ENCODE assay signal across 16 cellular contexts in genomic region chr2:201167546-201167945, GRCh38. TPM values are rescaled to one million over a fixed set of nuclear protein-coding genes. Genes with fewer than 3 reads are reported as not detected.
DNase-seq lines count a peak whose midpoint lies in the region; ATAC-seq and TF ChIP-seq lines count a peak whose summit lies in the region.
"Had no signal": no experiment of that assay in that cellular context is flagged by ENCODE, and none has a peak within 500 bp of the region (broad histone marks: within the 10 kb centered on the region; RNA-seq: fewer than 3 reads in every experiment).

No MANE protein-coding gene starts in this region.

- CTCF ChIA-PET in Calu3 (lab: Charles Lee) = interaction anchor here (0.6 kb wide), 1 partner anchor 15 kb away, joined by 3 read pairs; the partner anchor contains the start of gene CASP10

- in situ Hi-C loops in KBM-7 (cut with MboI; ENCODE audit: low pct_unique_long_range_greater_than_20kb, low sequenced_read_pairs) = loop anchor here (25.0 kb wide), 1 partner anchor 455 kb away; no protein-coding TSS in a partner anchor

- BruUV-seq in Calu3 (replicated peaks; lab: Mats Ljungman, UMichigan) = no TSS peak

- H3K27ac Mint-ChIP-seq in Calu3 (ENCODE audit: unreplicated experiment) (peak overlapping the region; percentile 66), IgD-negative memory B cell (peak overlapping the region; percentile 41 to 76 (median 48))
- H3K27ac Mint-ChIP-seq: GM23338 had no signal

- intact Hi-C loops in Calu3 (cut with micrococcal nuclease; ENCODE audit: unreplicated experiment) (no loop called here), left ventricle myocardium superior (cut with micrococcal nuclease) (loop anchor here (10.0 kb wide), 1 partner anchor 53 kb away; the partner anchor contains the start of gene CFLAR)

- no peak overlapping the region for H3K4me3 Mint-ChIP-seq in Calu3 (ENCODE audit: low read depth, unreplicated experiment)
- H3K4me3 Mint-ChIP-seq in IgD-negative memory B cell = peak overlapping the region in 1 of 4 donors; percentile 45
- H3K4me3 Mint-ChIP-seq: CD4-positive, alpha-beta memory T cell; GM23338 had no signal

- H3K27ac ChIP-seq in neutrophil = peak overlapping the region; percentile 58

- no peaks in the 10 kb centered on the region for H3K9me3 ChIP-seq in neutrophil

- H3K4me1 Mint-ChIP-seq in Calu3 (ENCODE audit: low read depth, unreplicated experiment) = peaks cover 5% of the 10 kb centered on the region
- peaks cover 24 to 42% (median 27%) of the 10 kb centered on the region in 3 donors for H3K4me1 Mint-ChIP-seq in IgD-negative memory B cell
- H3K4me1 Mint-ChIP-seq: GM23338 had no signal

- H3K36me3 Mint-ChIP-seq in Calu3 (ENCODE audit: insufficient read depth, unreplicated experiment) (peaks cover 81% of the 10 kb centered on the region), IgD-negative memory B cell (peaks cover 11% of the 10 kb centered on the region)

- DNase-seq in Calu3 (no peak), left ventricle myocardium superior (no peak), KBM-7 (no peak), superior temporal gyrus (ENCODE audit: extremely low spot score) (no peak)
- DNase-seq: CD4-positive, alpha-beta memory T cell; DMS79 treated with DMSO at 0.1 percent for 48 hours; NCI-H1417 treated with DMSO at 0.1 percent for 48 hours; NCI-H1930; NCI-H526 treated with DMSO at 0.1 percent for 48 hours; SHP77 treated with DMSO at 0.1 percent for 48 hours had no signal

- H3K27me3 Mint-ChIP-seq in Calu3 (ENCODE audit: unreplicated experiment) (no peaks in the 10 kb centered on the region), IgD-negative memory B cell (no peaks in the 10 kb centered on the region)
- H3K27me3 Mint-ChIP-seq: CD4-positive, alpha-beta memory T cell had no signal

- no peaks in the 10 kb centered on the region for H3K4me1 ChIP-seq in neutrophil (ENCODE audit: control insufficient read depth in 1 of 2, insufficient read depth in 1 of 2, low read depth in 1 of 2, low read length in 1 of 2)

- peaks cover 63% of the 10 kb centered on the region for H3K36me3 ChIP-seq in neutrophil

- ATAC-seq in left ventricle myocardium superior = peak; percentile 25
- ATAC-seq in GM19324 (IDR thresholded peaks at IDR 0.05; ENCODE audit: low FRiP score, unreplicated experiment) = no peak
- no peak for ATAC-seq in GM18498 (IDR thresholded peaks at IDR 0.05; ENCODE audit: unreplicated experiment)
- ATAC-seq: GM23338, HCT116 had no signal

- H3K4me3 ChIP-seq in neutrophil (ENCODE audit: low read depth in 1 of 2, low read length in 1 of 2) = no peak overlapping the region
- H3K4me3 ChIP-seq: GM23338 had no signal

- no peaks in the 10 kb centered on the region for H3K27me3 ChIP-seq in neutrophil

- H3K9me3 Mint-ChIP-seq in Calu3 (ENCODE audit: low read depth, unreplicated experiment) (peaks cover 4% of the 10 kb centered on the region), IgD-negative memory B cell (peaks cover 1 to 4% (median 4%) of the 10 kb centered on the region in 3 donors)

- TF ChIP-seq CTCF in Calu3 (IDR thresholded peaks at IDR 0.05; ENCODE audit: unreplicated experiment) (no peak), neutrophil (IDR thresholded peaks at IDR 0.05) (no peak)

RNA-seq across cellular contexts. Expression of gene CASP10, which starts 15.4 kb away (rescaled TPM):
- total RNA-seq in Calu3 (2022) = 21.4 and 22.5 TPM in 2 replicates
- 14.9 TPM for polyA plus RNA-seq in IgD-negative memory B cell
- total RNA-seq in left ventricle myocardium superior = 6.4 TPM

RNA-seq across cellular contexts. Expression of gene CFLAR, which starts 51.6 kb away (rescaled TPM):
- total RNA-seq in Calu3 (2022) (232 and 285 TPM in 2 replicates), left ventricle myocardium superior (252 TPM)
- 104 TPM for polyA plus RNA-seq in IgD-negative memory B cell
